ENCODE assay signal across 1 cellular context in genomic region chr6:37551867-37552266, GRCh38.
TF ChIP-seq lines count a peak whose summit lies in the region.

No MANE protein-coding gene starts in this region.

TF ChIP-seq in GM12878, 131 proteins besides CTCF, POLR2A, EP300 and RAD21 (continued from another document):
- no peak for TF ChIP-seq ZBTB11 (CRISPR knock-in tag; IDR thresholded peaks at IDR 0.05)
- TF ChIP-seq KLF5 (IDR thresholded peaks at IDR 0.05; ENCODE audit: partially characterized antibody) = no peak
- no peak for TF ChIP-seq FOXK2 (IDR thresholded peaks at IDR 0.05)
- TF ChIP-seq TCF12 (IDR thresholded peaks at IDR 0.05; ENCODE audit: low read depth, low read length) = no peak
- no peak for TF ChIP-seq NFYA (IDR thresholded peaks at IDR 0.05; ENCODE audit: borderline replicate concordance, low read depth, low read length)
- TF ChIP-seq LARP7 (IDR thresholded peaks at IDR 0.05) = no peak
- no peak for TF ChIP-seq NR2C1 (IDR thresholded peaks at IDR 0.05)
- TF ChIP-seq, protein P1, sequence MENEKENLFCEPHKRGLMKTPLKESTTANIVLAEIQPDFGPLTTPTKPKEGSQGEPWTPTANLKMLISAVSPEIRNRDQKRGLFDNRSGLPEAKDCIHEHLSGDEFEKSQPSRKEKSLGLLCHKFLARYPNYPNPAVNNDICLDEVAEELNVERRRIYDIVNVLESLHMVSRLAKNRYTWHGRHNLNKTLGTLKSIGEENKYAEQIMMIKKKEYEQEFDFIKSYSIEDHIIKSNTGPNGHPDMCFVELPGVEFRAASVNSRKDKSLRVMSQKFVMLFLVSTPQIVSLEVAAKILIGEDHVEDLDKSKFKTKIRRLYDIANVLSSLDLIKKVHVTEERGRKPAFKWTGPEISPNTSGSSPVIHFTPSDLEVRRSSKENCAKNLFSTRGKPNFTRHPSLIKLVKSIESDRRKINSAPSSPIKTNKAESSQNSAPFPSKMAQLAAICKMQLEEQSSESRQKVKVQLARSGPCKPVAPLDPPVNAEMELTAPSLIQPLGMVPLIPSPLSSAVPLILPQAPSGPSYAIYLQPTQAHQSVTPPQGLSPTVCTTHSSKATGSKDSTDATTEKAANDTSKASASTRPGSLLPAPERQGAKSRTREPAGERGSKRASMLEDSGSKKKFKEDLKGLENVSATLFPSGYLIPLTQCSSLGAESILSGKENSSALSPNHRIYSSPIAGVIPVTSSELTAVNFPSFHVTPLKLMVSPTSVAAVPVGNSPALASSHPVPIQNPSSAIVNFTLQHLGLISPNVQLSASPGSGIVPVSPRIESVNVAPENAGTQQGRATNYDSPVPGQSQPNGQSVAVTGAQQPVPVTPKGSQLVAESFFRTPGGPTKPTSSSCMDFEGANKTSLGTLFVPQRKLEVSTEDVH (IDR thresholded peaks at IDR 0.05; ENCODE audit: low read depth, partially characterized antibody) = no peak
- TF ChIP-seq BACH1 (IDR thresholded peaks at IDR 0.05; ENCODE audit: borderline replicate concordance) = no peak
TF ChIP-seq in GM12878: peak in this region for 0.
